Comparison of ENCODE assay signal across 30 cellular contexts in genomic region chr7:150823010-150823409, GRCh38. TPM values are rescaled to one million over a fixed set of nuclear protein-coding genes. Genes with fewer than 3 reads are reported as not detected.
"Had no signal": no experiment of that assay in that cellular context is flagged by ENCODE, and none has a peak within 500 bp of the region (broad histone marks: within the 10 kb centered on the region; RNA-seq: fewer than 3 reads in every experiment).

No MANE protein-coding gene starts in this region.

- H3K4me3 ChIP-seq: ascending aorta, body of pancreas, Peyer's patch had no signal

- H3K9me3 ChIP-seq: ascending aorta, body of pancreas, Peyer's patch had no signal

- H3K27ac ChIP-seq: ascending aorta, body of pancreas, RWPE1, VCaP had no signal

- H3K27me3 ChIP-seq: ascending aorta, body of pancreas, Peyer's patch had no signal

- DNase-seq: activated CD4-positive, alpha-beta memory T cell treated with anti-CD3 and anti-CD28 coated beads for 36 hours; activated CD4-positive, alpha-beta T cell treated with anti-CD3 and anti-CD28 coated beads, Interleukin-2, amount 10 ng/mL, durations not matched to agents 7 days and 5 days; activated CD4-positive, CD25-positive, alpha-beta regulatory T cell; activated CD8-positive, alpha-beta memory T cell treated with anti-CD3 and anti-CD28 coated beads for 24 hours; activated effector memory CD4-positive, alpha-beta T cell treated with anti-CD3 and anti-CD28 coated beads, Interleukin-2, amount 50 U/mL, for 16 hours; activated naive CD4-positive, alpha-beta T cell treated with Interleukin-2 at 50 U/mL for 16 hours; activated naive CD8-positive, alpha-beta T cell treated with anti-CD3 and anti-CD28 coated beads, Interleukin-2, amount 50 U/mL, for 24 hours; activated T-cell treated with anti-CD3 and anti-CD28 coated beads, Interleukin-2, amount 50 U/mL, for 4 hours; amniotic stem cell; body of pancreas; Kasumi-1; KBM-7; NCI-H1105 treated with DMSO at 0.1 percent for 48 hours; NCI-H1436 treated with DMSO at 0.1 percent for 48 hours; NCI-H187; NCI-H2081; NCI-H2227 treated with DMSO at 0.1 percent for 48 hours; NCI-H526 treated with DMSO at 0.1 percent for 48 hours; NK-92 treated with Interleukin-12 subunit alpha and Interleukin-12 subunit beta, amount 100 ng/mL, for 24 hours; Peyer's patch; SHP77 treated with DMSO at 0.1 percent for 48 hours; T-helper 17 cell; T-helper 9 cell had no signal

- H3K36me3 ChIP-seq: ascending aorta, Peyer's patch had no signal

- ATAC-seq: activated naive CD4-positive, alpha-beta T cell treated with anti-CD3 and anti-CD28 coated beads, Interleukin-2, amount 50 U/mL, for 72 hours; activated naive CD8-positive, alpha-beta T cell treated with anti-CD3 and anti-CD28 coated beads, Interleukin-2, amount 50 U/mL, for 24 hours; activated T-cell treated with anti-CD3 and anti-CD28 coated beads, Interleukin-2, amount 50 U/mL, for 4 hours; T-helper 17 cell had no signal

- H3K4me1 ChIP-seq: ascending aorta, body of pancreas had no signal

RNA-seq across cellular contexts. Expression of gene TMEM176A, which starts 22.4 kb away (rescaled TPM):
- total RNA-seq: activated CD4-positive, alpha-beta memory T cell treated with anti-CD3 and anti-CD28 coated beads for 36 hours; activated CD4-positive, alpha-beta T cell treated with anti-CD3 and anti-CD28 coated beads, Interleukin-2, amount 10 ng/mL, durations not matched to agents 7 days and 5 days; activated naive CD4-positive, alpha-beta T cell treated with anti-CD3 and anti-CD28 coated beads, Interleukin-2, amount 50 U/mL, for 72 hours; SK-MEL-5 had no signal

RNA-seq across cellular contexts. Expression of gene TMEM176B, which starts 22.8 kb away (rescaled TPM):
- total RNA-seq: activated CD4-positive, alpha-beta memory T cell treated with anti-CD3 and anti-CD28 coated beads for 36 hours; activated CD4-positive, alpha-beta T cell treated with anti-CD3 and anti-CD28 coated beads, Interleukin-2, amount 10 ng/mL, durations not matched to agents 7 days and 5 days; activated naive CD4-positive, alpha-beta T cell treated with anti-CD3 and anti-CD28 coated beads, Interleukin-2, amount 50 U/mL, for 72 hours; bronchial epithelial cell; NCI-H460; T-helper 17 cell had no signal

RNA-seq across cellular contexts. Expression of gene AOC1, which starts 29.3 kb away (rescaled TPM):
- total RNA-seq: activated CD4-positive, alpha-beta memory T cell treated with anti-CD3 and anti-CD28 coated beads for 36 hours; activated CD4-positive, alpha-beta T cell treated with anti-CD3 and anti-CD28 coated beads, Interleukin-2, amount 10 ng/mL, durations not matched to agents 7 days and 5 days; activated naive CD4-positive, alpha-beta T cell treated with anti-CD3 and anti-CD28 coated beads, Interleukin-2, amount 50 U/mL, for 72 hours; NCI-H460; T-helper 17 cell had no signal
